ENCODE assay signal across 9 cellular contexts in the genomic region with DNA sequence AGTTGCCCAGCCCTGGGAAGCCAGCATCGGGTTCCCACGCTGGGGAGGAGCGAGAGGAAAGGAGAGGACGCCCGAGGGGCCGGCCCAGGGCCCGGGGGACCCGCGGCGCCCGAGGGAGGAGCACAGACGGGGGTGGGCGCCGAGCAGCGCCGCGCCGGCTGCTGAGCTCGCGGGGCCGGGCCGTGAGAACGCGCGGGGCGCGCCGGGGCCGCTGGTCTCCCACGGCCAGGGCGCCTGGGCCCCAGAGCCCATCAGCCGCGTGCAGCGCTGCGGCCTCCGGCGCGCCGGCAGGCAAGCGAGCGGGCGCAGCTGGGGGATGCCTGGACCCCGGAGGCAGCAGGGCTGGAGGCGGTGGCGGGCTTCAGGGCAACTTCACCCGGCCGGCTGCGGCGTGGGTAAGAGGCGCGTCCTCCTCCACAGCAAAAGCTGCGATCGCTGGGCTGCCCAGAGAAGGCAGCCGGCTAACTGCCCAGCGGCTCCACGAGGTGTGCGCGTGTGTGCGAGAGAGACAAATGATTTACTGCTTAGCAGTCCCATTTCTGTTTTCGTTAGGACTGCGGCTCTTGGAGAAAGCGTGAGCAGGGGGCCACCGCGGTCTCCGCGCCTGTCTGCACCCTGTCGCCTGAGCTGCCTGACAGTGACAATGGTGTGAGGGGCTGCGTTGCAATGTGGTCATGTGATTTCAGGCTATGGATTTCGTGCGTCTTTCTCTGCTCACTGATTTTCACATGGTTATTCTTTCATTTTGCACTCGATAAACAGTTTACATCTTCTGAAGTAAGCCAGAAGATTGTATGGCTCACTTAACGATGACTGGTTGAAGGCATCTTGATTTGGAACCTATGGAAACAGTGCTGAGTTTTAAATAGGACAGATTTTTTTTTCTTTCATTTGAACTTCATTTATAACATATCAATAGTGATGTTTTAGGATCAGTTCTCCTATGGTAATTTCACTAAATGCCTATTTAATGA. TPM values are rescaled to one million over a fixed set of nuclear protein-coding genes. Genes with fewer than 3 reads are reported as not detected.
DNase-seq lines count a peak whose midpoint lies in the region; ATAC-seq and TF ChIP-seq lines count a peak whose summit lies in the region.
"Had no signal": no experiment of that assay in that cellular context is flagged by ENCODE, and none has a peak within 500 bp of the region (broad histone marks: within the 10 kb centered on the region; RNA-seq: fewer than 3 reads in every experiment).

No MANE protein-coding gene starts in this region.

- peaks cover 68% of the 10 kb centered on the region for H3K27me3 ChIP-seq in foreskin keratinocyte

- ATAC-seq in GM21528 (IDR thresholded peaks at IDR 0.05; ENCODE audit: low FRiP score, unreplicated experiment): peak; percentile 64
- peak; percentile 75 for ATAC-seq in foreskin keratinocyte

- H3K4me3 Mint-ChIP-seq in IgD-negative memory B cell (peak overlapping the region in 3 of 4 donors; percentile 43 to 63 (median 60)), nephron progenitor cell (peak overlapping the region; percentile 91)

- no peak overlapping the region for H3K27ac ChIP-seq in foreskin keratinocyte
- H3K27ac ChIP-seq: neutrophil had no signal

- no peaks in the 10 kb centered on the region for H3K4me1 ChIP-seq in foreskin keratinocyte

- peaks cover 29% of the 10 kb centered on the region for H3K27me3 Mint-ChIP-seq in IgD-negative memory B cell
- peaks cover 42% of the 10 kb centered on the region for H3K27me3 Mint-ChIP-seq in nephron progenitor cell (ENCODE audit: low read depth, poor library complexity)

- H3K27ac Mint-ChIP-seq in IgD-negative memory B cell (no peak overlapping the region), nephron progenitor cell (no peak overlapping the region)

- H3K36me3 Mint-ChIP-seq in IgD-negative memory B cell (no peaks in the 10 kb centered on the region), nephron progenitor cell (ENCODE audit: low read depth) (no peaks in the 10 kb centered on the region)

- TF ChIP-seq CTCF in GM12865 (IDR thresholded peaks at IDR 0.05; ENCODE audit: insufficient read depth, low read depth, low read length, missing control alignments) (no peak), foreskin keratinocyte (conservative IDR thresholded peaks at IDR 0.05) (no peak), nephron progenitor cell (IDR thresholded peaks at IDR 0.05) (no peak)

- DNase-seq in GM12865 (ENCODE audit: low read depth) (peak; percentile 77), foreskin keratinocyte (peak in 1 of 2 donors; percentile 31), nephron progenitor cell (peak; percentile 70), T1000 (lab: John Stamatoyannopoulos, UW) (no peak), NCI-H1092 treated with DMSO at 0.1 percent for 48 hours (lab: John Stamatoyannopoulos, UW) (no peak)
- peak; percentile 54 for DNase-seq in activated CD8-positive, alpha-beta memory T cell treated with anti-CD3 and anti-CD28 coated beads for 24 hours

- H3K4me3 ChIP-seq in GM12865 (ENCODE audit: low read depth, low read length): peak overlapping the region; percentile 76

- H3K9me3 Mint-ChIP-seq in IgD-negative memory B cell (peaks cover 0 to 3% (median 0%) of the 10 kb centered on the region in 3 donors), nephron progenitor cell (no peaks in the 10 kb centered on the region)

- H3K4me1 Mint-ChIP-seq in IgD-negative memory B cell: peaks cover 4 to 11% (median 5%) of the 10 kb centered on the region in 3 donors
- H3K4me1 Mint-ChIP-seq in nephron progenitor cell: peaks cover 18% of the 10 kb centered on the region

RNA-seq across cellular contexts. Expression of a gene that starts 1.2 kb away (rescaled TPM):
- polyA plus RNA-seq in IgD-negative memory B cell (not detected), foreskin keratinocyte (0.08 TPM in 1 of 2 replicates, not detected in the other)
- total RNA-seq in foreskin keratinocyte: 0.11 TPM in 1 of 2 replicates, not detected in the other

Comparison
In these comparisons a context has a peak if more than half of its experiments do, and no peak if none do; other contexts are left out.
1. DNase-seq: peak in GM12865 (single experiment), activated CD8-positive, alpha-beta memory T cell treated with anti-CD3 and anti-CD28 coated beads for 24 hours (single experiment) and nephron progenitor cell (single experiment); none in T1000 (single experiment) and NCI-H1092 treated with DMSO at 0.1 percent for 48 hours (single experiment).